34 cellular contexts compared by ENCODE assay signal in the genomic region with DNA sequence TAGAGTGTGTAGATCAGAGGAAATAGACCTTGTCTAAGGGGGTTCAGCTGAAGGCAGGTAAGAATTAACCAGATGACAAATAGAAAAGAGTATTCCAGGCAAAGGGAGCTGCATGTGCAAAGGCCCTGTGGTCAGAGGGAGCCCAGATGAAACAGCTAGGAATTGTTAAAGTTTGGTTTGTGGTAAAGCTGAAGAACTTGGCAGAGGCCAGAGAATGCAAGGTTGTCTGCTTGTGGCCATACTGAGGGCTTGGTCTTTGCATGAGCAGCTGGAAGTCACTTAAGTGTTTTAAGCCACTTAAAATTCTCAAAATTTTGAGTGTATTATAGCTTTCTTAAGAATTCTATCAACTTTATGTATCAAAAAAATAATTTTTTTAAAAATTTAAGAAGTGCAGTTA.
"Had no signal": no experiment of that assay in that cellular context is flagged by ENCODE, and none has a peak within 500 bp of the region (broad histone marks: within the 10 kb centered on the region; RNA-seq: fewer than 3 reads in every experiment).

No MANE protein-coding gene starts in this region.

- H3K9me3 Mint-ChIP-seq: activated CD4-positive, alpha-beta memory T cell treated with anti-CD3 and anti-CD28 coated beads, Interleukin-2, amount 10 ng/mL, durations not matched to agents 7 days and 5 days; activated CD4-positive, alpha-beta T cell treated with anti-CD3 and anti-CD28 coated beads, Interleukin-2, amount 10 ng/mL, durations not matched to agents 7 days and 5 days; activated naive CD8-positive, alpha-beta T cell treated with anti-CD3 and anti-CD28 coated beads for 36 hours; activated T-helper 1 cell treated with anti-CD3 and anti-CD28 coated beads, Interleukin-12 subunit alpha, Interleukin-12 subunit beta, Interleukin-2, Interleukin-4 antibody, amounts not matched to agents 30 ng/mL and 10 ng/mL and 1 ng/mL, durations not matched to agents 14 hours and 24 hours and 36 hours; activated T-helper 2 cell treated with anti-CD3 and anti-CD28 coated beads, Interferon-gamma antibody, Interleukin-2, Interleukin-4, amounts not matched to agents 10 μg/mL and 5 μg/mL and 100 μg/mL, durations not matched to agents 14 hours and 24 hours and 36 hours; T-helper 2 cell treated with Interferon-gamma antibody and Interleukin-4, amounts not matched to agents 5 μg/mL and 100 μg/mL, for 36 hours had no signal

- H3K4me3 ChIP-seq: adrenal gland, body of pancreas, esophagus squamous epithelium had no signal

- H3K4me1 Mint-ChIP-seq: activated CD4-positive, alpha-beta memory T cell treated with anti-CD3 and anti-CD28 coated beads, Interleukin-2, amount 10 ng/mL, durations not matched to agents 7 days and 5 days; activated CD4-positive, alpha-beta T cell treated with anti-CD3 and anti-CD28 coated beads, Interleukin-2, amount 10 ng/mL, durations not matched to agents 7 days and 5 days; activated naive CD4-positive, alpha-beta T cell treated with anti-CD3 and anti-CD28 coated beads, Interleukin-2, amount 50 U/mL, for 24 hours; activated naive CD8-positive, alpha-beta T cell treated with anti-CD3 and anti-CD28 coated beads for 36 hours; activated naive CD8-positive, alpha-beta T cell treated with anti-CD3 and anti-CD28 coated beads, Interleukin-2, amount 50 U/mL, for 24 hours had no signal

- H3K4me3 Mint-ChIP-seq: activated CD4-positive, alpha-beta memory T cell treated with anti-CD3 and anti-CD28 coated beads, Interleukin-2, amount 10 ng/mL, durations not matched to agents 7 days and 5 days; activated CD4-positive, alpha-beta T cell treated with anti-CD3 and anti-CD28 coated beads, Interleukin-2, amount 10 ng/mL, durations not matched to agents 7 days and 5 days; activated naive CD4-positive, alpha-beta T cell treated with anti-CD3 and anti-CD28 coated beads for 36 hours; activated naive CD4-positive, alpha-beta T cell treated with anti-CD3 and anti-CD28 coated beads, Interleukin-2, amount 50 U/mL, for 24 hours; activated naive CD8-positive, alpha-beta T cell treated with anti-CD3 and anti-CD28 coated beads for 36 hours; activated naive CD8-positive, alpha-beta T cell treated with anti-CD3 and anti-CD28 coated beads, Interleukin-2, amount 50 U/mL, for 24 hours; activated T-helper 1 cell treated with anti-CD3 and anti-CD28 coated beads, Interleukin-12 subunit alpha, Interleukin-12 subunit beta, Interleukin-2, Interleukin-4 antibody, amounts not matched to agents 30 ng/mL and 10 ng/mL and 1 ng/mL, durations not matched to agents 14 hours and 24 hours and 36 hours; effector memory CD8-positive, alpha-beta T cell; T-helper 17 cell; T-helper 2 cell treated with Interferon-gamma antibody and Interleukin-4, amounts not matched to agents 5 μg/mL and 100 μg/mL, for 36 hours had no signal

- DNase-seq: activated CD4-positive, alpha-beta memory T cell treated with anti-CD3 and anti-CD28 coated beads, Interleukin-2, amount 10 ng/mL, durations not matched to agents 7 days and 5 days; activated CD4-positive, alpha-beta T cell treated with anti-CD3 and anti-CD28 coated beads for 4 hours; activated CD4-positive, alpha-beta T cell treated with anti-CD3 and anti-CD28 coated beads, Interleukin-2, amount 10 ng/mL, durations not matched to agents 7 days and 5 days; activated CD4-positive, alpha-beta T cell treated with anti-CD3 and anti-CD28 coated beads, Interleukin-2, amount 50 U/mL, for 4 hours; activated CD4-positive, CD25-positive, alpha-beta regulatory T cell; activated CD4-positive, CD25-positive, alpha-beta regulatory T cell treated with anti-CD3 and anti-CD28 coated beads, Interleukin-2, amount 50 U/mL, for 72 hours; activated CD8-positive, alpha-beta memory T cell treated with anti-CD3 and anti-CD28 coated beads, Interleukin-2, amount 50 U/mL, for 48 hours; activated effector memory CD4-positive, alpha-beta T cell treated with anti-CD3 and anti-CD28 coated beads, Interleukin-2, amount 50 U/mL, for 16 hours; activated naive CD4-positive, alpha-beta T cell treated with anti-CD3 and anti-CD28 coated beads for 36 hours; activated naive CD8-positive, alpha-beta T cell treated with anti-CD3 and anti-CD28 coated beads for 36 hours; activated naive CD8-positive, alpha-beta T cell treated with anti-CD3 and anti-CD28 coated beads, Interleukin-2, amount 50 U/mL, for 24 hours; activated T-cell treated with anti-CD3 and anti-CD28 coated beads for 4 hours; activated T-cell treated with anti-CD3 and anti-CD28 coated beads, Interleukin-2, amount 50 U/mL, for 48 hours; adrenal gland; amygdala; aorta; body of pancreas; caudate nucleus; cortex of kidney; dermis blood vessel endothelial cell; effector CD4-positive, alpha-beta T cell; effector memory CD8-positive, alpha-beta T cell; erythroblast; esophagus squamous epithelium; foreskin fibroblast; head of caudate nucleus; hippocampal formation; T-helper 1 cell; T-helper 17 cell; T1000 had no signal

- H3K36me3 Mint-ChIP-seq: activated naive CD4-positive, alpha-beta T cell treated with anti-CD3 and anti-CD28 coated beads, Interleukin-2, amount 50 U/mL, for 24 hours; activated naive CD8-positive, alpha-beta T cell treated with anti-CD3 and anti-CD28 coated beads for 36 hours had no signal

- ATAC-seq: activated naive CD8-positive, alpha-beta T cell treated with anti-CD3 and anti-CD28 coated beads, Interleukin-2, amount 50 U/mL, for 24 hours; body of pancreas; effector memory CD8-positive, alpha-beta T cell; T-helper 17 cell had no signal
